In genomic region chr11:99884750-99885149, GRCh38 we compare ENCODE assay signal across 17 cellular contexts.
DNase-seq lines count a peak whose midpoint lies in the region; FAIRE-seq and TF ChIP-seq lines count a peak whose summit lies in the region.
"Had no signal": no experiment of that assay in that cellular context is flagged by ENCODE, and none has a peak within 500 bp of the region (broad histone marks: within the 10 kb centered on the region; RNA-seq: fewer than 3 reads in every experiment).

No MANE protein-coding gene starts in this region.

- H3K9me3 Mint-ChIP-seq in H9 (no peaks in the 10 kb centered on the region), endothelial cell (ENCODE audit: unreplicated experiment) (no peaks in the 10 kb centered on the region)

- H3K23ac ChIP-seq in H9 (ENCODE audit: insufficient read length, low read depth, low read length) (no peak overlapping the region), H1 (ENCODE audit: insufficient read length) (no peak overlapping the region)

- no CpG with 5 or more reads among the region's 6 CpGs for WGBS in H9 (ENCODE audit: extremely low coverage, insufficient read length, low lambda C conversion rate)
- WGBS in H1 (ENCODE audit: extremely low coverage in 1 of 2, insufficient coverage in 1 of 2, insufficient read length in 1 of 2, insufficient replicate concordance in 2 of 2, low coverage in 1 of 2, low lambda C conversion rate in 2 of 2, missing lambda C conversion rate in 1 of 2), 2 experiments, result 90% methylated on average over 6 of the region's 6 CpGs; no CpG with 5 or more reads in 1 of the 2 experiments

- no peak overlapping the region for H2AFZ ChIP-seq in H9 (ENCODE audit: low read length)
- peak overlapping the region; percentile 21 for H2AFZ ChIP-seq in H1 (ENCODE audit: low read length)
- H2AFZ ChIP-seq in MM.1S (ENCODE audit: low read length), result no peak overlapping the region

- H3K4me1 ChIP-seq in H9 (ENCODE audit: insufficient read depth, low read length) (no peaks in the 10 kb centered on the region), H1 (replicated peaks in 1 of 4; ENCODE audit: control insufficient read depth in 3 of 4, insufficient read depth in 4 of 4, low read length in 3 of 4) (no peaks in the 10 kb centered on the region), MM.1S (ENCODE audit: low read length) (no peaks in the 10 kb centered on the region)

- H4K91ac ChIP-seq in H9 (ENCODE audit: insufficient read length, low read depth, low read length), result no peak overlapping the region
- H4K91ac ChIP-seq in H1 (replicated peaks; ENCODE audit: insufficient read length, low read length), result no peak overlapping the region

- H2BK20ac ChIP-seq in H9 (ENCODE audit: low read depth, low read length, poor library complexity, severe bottlenecking) (no peak overlapping the region), H1 (ENCODE audit: low read length) (no peak overlapping the region)

- H3K23me2 ChIP-seq in H9 (ENCODE audit: insufficient read length, low read depth, low read length, poor library complexity, severe bottlenecking) (no peaks in the 10 kb centered on the region), H1 (ENCODE audit: low read depth, low read length) (no peaks in the 10 kb centered on the region)

- H3K9me3 ChIP-seq in H9 (ENCODE audit: control insufficient read depth, low read depth, low read length) (no peaks in the 10 kb centered on the region), H1 (ENCODE audit: insufficient read depth in 2 of 2, low read depth in 1 of 2, low read length in 1 of 2) (no peaks in the 10 kb centered on the region), MM.1S (replicated peaks; ENCODE audit: insufficient read depth, low read length) (no peaks in the 10 kb centered on the region)

- H3K4me3 ChIP-seq in H1 (ENCODE audit: extremely low read depth in 1 of 4, insufficient read depth in 2 of 4, low read depth in 3 of 4, low read length in 4 of 4) (no peak overlapping the region), MM.1S (ENCODE audit: low read length) (no peak overlapping the region)
- H3K4me3 ChIP-seq: GM12878 had no signal

- H3K27ac Mint-ChIP-seq in H9 (no peak overlapping the region), endothelial cell (ENCODE audit: unreplicated experiment) (no peak overlapping the region)

- H4K8ac ChIP-seq in H9 (replicated peaks; ENCODE audit: insufficient read length, low read depth, low read length) (no peak overlapping the region), H1 (ENCODE audit: extremely low read depth, insufficient read depth, low read length) (no peak overlapping the region)

- POLR2A ChIA-PET in H1 (lab: Charles Lee; ENCODE audit: partially characterized antibody), result no interaction called here

- no peaks in the 10 kb centered on the region for H3K4me1 Mint-ChIP-seq in H9
- no peaks in the 10 kb centered on the region for H3K4me1 Mint-ChIP-seq in endothelial cell (ENCODE audit: unreplicated experiment)
- H3K4me1 Mint-ChIP-seq: CD4-positive, alpha-beta memory T cell had no signal

- H4K20me1 ChIP-seq in H9 (ENCODE audit: control insufficient read depth, insufficient read depth, insufficient read length), result no peaks in the 10 kb centered on the region
- no peaks in the 10 kb centered on the region for H4K20me1 ChIP-seq in H1 (replicated peaks in 1 of 2; ENCODE audit: control insufficient read depth in 1 of 2, insufficient read depth in 2 of 2, low read length in 2 of 2)
- no peaks in the 10 kb centered on the region for H4K20me1 ChIP-seq in MM.1S (ENCODE audit: insufficient read depth, low read length)

- H3K4me3 Mint-ChIP-seq in H9 (no peak overlapping the region), endothelial cell (ENCODE audit: unreplicated experiment) (no peak overlapping the region)
- H3K4me3 Mint-ChIP-seq: CD4-positive, alpha-beta memory T cell had no signal

- H3K27me3 Mint-ChIP-seq in H9 (ENCODE audit: low read depth) (no peaks in the 10 kb centered on the region; the same call in 1 of the 2 replicates), endothelial cell (ENCODE audit: unreplicated experiment) (no peaks in the 10 kb centered on the region)
- H3K27me3 Mint-ChIP-seq: CD4-positive, alpha-beta memory T cell had no signal

- H2BK15ac ChIP-seq in H9 (ENCODE audit: low read depth, low read length) (no peak overlapping the region), H1 (ENCODE audit: low read length) (no peak overlapping the region)

- peak in 1 of 2 experiments; percentile 12; a peak in 1 of 4 replicates for TF ChIP-seq RAD21 in H1 (IDR thresholded peaks at IDR 0.05 in 1 of 2, conservative IDR thresholded peaks at IDR 0.05 in 1 of 2; ENCODE audit: low read depth in 2 of 2, low read length in 2 of 2)

- H3K79me2 ChIP-seq in H9 (ENCODE audit: insufficient read depth, low read length), result no peaks in the 10 kb centered on the region
- H3K79me2 ChIP-seq in H1 (ENCODE audit: control insufficient read depth in 1 of 2, insufficient read depth in 2 of 2, low read length in 2 of 2), result no peaks in the 10 kb centered on the region
- no peaks in the 10 kb centered on the region for H3K79me2 ChIP-seq in MM.1S (ENCODE audit: low read length)

- H3K79me1 ChIP-seq in H9 (ENCODE audit: insufficient read depth, low read depth, low read length, poor library complexity, severe bottlenecking) (no peaks in the 10 kb centered on the region), H1 (ENCODE audit: low read depth, low read length) (no peaks in the 10 kb centered on the region)

- TF ChIP-seq POLR2A in H1 (IDR thresholded peaks at IDR 0.05; ENCODE audit: control extremely low read depth in 1 of 2, low read depth in 2 of 2, low read length in 2 of 2), result no peak

- H3K9ac ChIP-seq in H9 (ENCODE audit: extremely low read depth, insufficient read length, low read length), result no peak overlapping the region
- no peak overlapping the region for H3K9ac ChIP-seq in H1 (replicated peaks in 1 of 4; ENCODE audit: extremely low read depth in 1 of 4, low read depth in 3 of 4, low read length in 3 of 4)
- H3K9ac ChIP-seq in MM.1S (ENCODE audit: low read length), result no peak overlapping the region

- no peaks in the 10 kb centered on the region for H3F3A ChIP-seq in MM.1S (ENCODE audit: insufficient read depth, low read length)

- TF ChIP-seq CTCF in H9 (conservative IDR thresholded peaks at IDR 0.05), result no peak; the same call in 2 of the 3 replicates
- TF ChIP-seq CTCF in H1 (IDR thresholded peaks at IDR 0.05; ENCODE audit: control extremely low read depth in 1 of 3, insufficient read depth in 1 of 3, low read depth in 1 of 3, low read length in 3 of 3), result no peak
- no peak for TF ChIP-seq CTCF in endothelial cell (IDR thresholded peaks at IDR 0.05; ENCODE audit: unreplicated experiment)
- TF ChIP-seq CTCF in MM.1S (IDR thresholded peaks at IDR 0.05; ENCODE audit: low read length), result no peak

- peak; percentile 36 for DNase-seq in H9
- no peak for DNase-seq in H1 (ENCODE audit: low read depth in 1 of 2, low spot score in 2 of 2)
- peak; percentile 3 for DNase-seq in iPS DF 4.7 (ENCODE audit: extremely low read depth, low spot score)
- DNase-seq in endothelial cell (ENCODE audit: low spot score), result no peak
- DNase-seq in NCI-H1048 (lab: John Stamatoyannopoulos, UW), result no peak
- no peak for DNase-seq in DMS53 (lab: John Stamatoyannopoulos, UW)
- DNase-seq in MM.1S, result no peak
- DNase-seq: C1 segment of cervical spinal cord; Calu3; CD4-positive, alpha-beta memory T cell; COR-L47; DND-41; GDM1; GOT3; H7 had no signal

- H3K56ac ChIP-seq in H9 (ENCODE audit: insufficient read length, low read depth, low read length) (no peak overlapping the region), H1 (replicated peaks; ENCODE audit: insufficient read length, low read depth, low read length) (no peak overlapping the region)

- H2AK5ac ChIP-seq in H9 (ENCODE audit: insufficient read length, low read length) (no peak overlapping the region), H1 (ENCODE audit: low read depth, low read length) (no peak overlapping the region)

- H2BK5ac ChIP-seq in H9 (ENCODE audit: insufficient read length, low read length) (no peak overlapping the region), H1 (ENCODE audit: low read depth, low read length) (no peak overlapping the region)

- H3K14ac ChIP-seq in H9 (ENCODE audit: insufficient read depth, low read length) (peak overlapping the region; percentile 65; the same call in 1 of the 2 replicates), H1 (ENCODE audit: insufficient read length) (no peak overlapping the region)

- H3K36me3 Mint-ChIP-seq in H9 (ENCODE audit: insufficient read depth in 1 of 3, low read depth in 3 of 3) (no peaks in the 10 kb centered on the region), endothelial cell (ENCODE audit: low read depth, unreplicated experiment) (no peaks in the 10 kb centered on the region)
- H3K36me3 Mint-ChIP-seq: CD4-positive, alpha-beta memory T cell had no signal

- H2BK120ac ChIP-seq in H9 (ENCODE audit: low read depth, low read length, poor library complexity, severe bottlenecking), result no peak overlapping the region
- H2BK120ac ChIP-seq in H1 (replicated peaks; ENCODE audit: low read depth, low read length), result no peak overlapping the region

- no peak overlapping the region for H3K18ac ChIP-seq in H9 (ENCODE audit: insufficient read length, low read depth, low read length)
- H3K18ac ChIP-seq in H1 (ENCODE audit: extremely low read depth, low read length), result no peak overlapping the region

- H3K4ac ChIP-seq in H9 (ENCODE audit: low read depth, low read length) (no peak overlapping the region), H1 (replicated peaks; ENCODE audit: insufficient read length, low read depth, low read length) (no peak overlapping the region)

- H3K27ac ChIP-seq in H9 (ENCODE audit: insufficient read length, low read depth, low read length), result no peak overlapping the region
- H3K27ac ChIP-seq in H1 (ENCODE audit: low read depth, low read length), result no peak overlapping the region
- H3K27ac ChIP-seq in MM.1S (ENCODE audit: low read length), result no peak overlapping the region

- TF ChIP-seq EP300 in H1 (IDR thresholded peaks at IDR 0.05; ENCODE audit: borderline replicate concordance in 1 of 2, low read depth in 2 of 2, low read length in 2 of 2), result no peak

- FAIRE-seq in H1 (lab: Jason Lieb, UNC), result no peak
- FAIRE-seq: GM12878, GM19239 had no signal

- no peak overlapping the region for H3T11ph ChIP-seq in H9 (ENCODE audit: low read length)

- CTCF ChIA-PET in H1 (lab: Charles Lee; ENCODE audit: partially characterized antibody), result interaction anchor here (0.6 kb wide), 1 partner anchor 12 kb away, joined by 3 read pairs; no protein-coding TSS in a partner anchor

- H2BK12ac ChIP-seq in H9 (ENCODE audit: insufficient read length, low read depth, low read length) (no peak overlapping the region), H1 (ENCODE audit: low read depth, low read length) (no peak overlapping the region)

- H3K4me2 ChIP-seq in H9 (ENCODE audit: insufficient read depth, insufficient read length, low read length) (no peak overlapping the region), H1 (ENCODE audit: insufficient read depth in 1 of 2, low read depth in 2 of 2, low read length in 2 of 2) (no peak overlapping the region), MM.1S (ENCODE audit: low read depth, low read length) (no peak overlapping the region)

- H3K27me3 ChIP-seq in H9 (ENCODE audit: insufficient read depth, low read length) (no peaks in the 10 kb centered on the region), H1 (replicated peaks in 1 of 4; ENCODE audit: control insufficient read depth in 3 of 4, extremely low read depth in 1 of 4, insufficient read depth in 3 of 4, low read length in 3 of 4) (no peaks in the 10 kb centered on the region), MM.1S (replicated peaks; ENCODE audit: insufficient read depth, low read length) (no peaks in the 10 kb centered on the region)

- no peaks in the 10 kb centered on the region for H3K9me2 ChIP-seq in MM.1S (replicated peaks; ENCODE audit: insufficient read depth, low read length)

- H3K36me3 ChIP-seq in H1 (ENCODE audit: control insufficient read depth in 2 of 4, insufficient read depth in 4 of 4, low read length in 3 of 4) (no peaks in the 10 kb centered on the region), MM.1S (replicated peaks; ENCODE audit: insufficient read depth, low read length) (no peaks in the 10 kb centered on the region)

- no peak overlapping the region for H4K5ac ChIP-seq in H9 (ENCODE audit: insufficient read length, low read depth, low read length)
- no peak overlapping the region for H4K5ac ChIP-seq in H1 (ENCODE audit: insufficient read length, low read depth, low read length)

Comparison
In these comparisons a context has a peak if more than half of its experiments do, and no peak if none do; other contexts are left out.
1. DNase-seq: peak in H9 (single experiment) and iPS DF 4.7 (single experiment); none in H1 (0 of 2), endothelial cell (single experiment), NCI-H1048 (single experiment), DMS53 (single experiment) and MM.1S (single experiment).